Comparison of ENCODE assay signal across 26 cellular contexts in genomic region chr13:45522571-45522970, GRCh38. TPM values are rescaled to one million over a fixed set of nuclear protein-coding genes. Genes with fewer than 3 reads are reported as not detected.
A peak's percentile ranks its signal among the peaks of the same experiment; 100 is the strongest.
DNase-seq lines count a peak whose midpoint lies in the region; ATAC-seq, FAIRE-seq and TF ChIP-seq lines count a peak whose summit lies in the region.
"Had no signal": no experiment of that assay in that cellular context is flagged by ENCODE, and none has a peak within 500 bp of the region (broad histone marks: within the 10 kb centered on the region; RNA-seq: fewer than 3 reads in every experiment).

No MANE protein-coding gene starts in this region.

- H3K27ac Mint-ChIP-seq in CD4-positive, CD25-positive, alpha-beta regulatory T cell: peak overlapping the region; percentile 44 to 64 (median 51)
- H3K27ac Mint-ChIP-seq: activated T-helper 2 cell treated with anti-CD3 and anti-CD28 coated beads, Interferon-gamma antibody, Interleukin-2, Interleukin-4, amounts not matched to agents 10 μg/mL and 5 μg/mL and 100 μg/mL, durations not matched to agents 14 hours and 24 hours and 36 hours had no signal

- no peak overlapping the region for H2BK5ac ChIP-seq in neuronal stem cell (ENCODE audit: low read length)

- H3K27me3 ChIP-seq in CD4-positive, CD25-positive, alpha-beta regulatory T cell (ENCODE audit: control insufficient read depth, insufficient read depth, low read length): no peaks in the 10 kb centered on the region
- H3K27me3 ChIP-seq in adipocyte (replicated peaks; ENCODE audit: control insufficient read depth, insufficient read depth, low read length): no peaks in the 10 kb centered on the region
- no peaks in the 10 kb centered on the region for H3K27me3 ChIP-seq in neuronal stem cell (ENCODE audit: control insufficient read depth in 3 of 3, insufficient read depth in 3 of 3, low read depth in 1 of 3, low read length in 3 of 3)
- H3K27me3 ChIP-seq: pancreas, tibial artery had no signal

- no peaks in the 10 kb centered on the region for H3K4me1 ChIP-seq in CD4-positive, CD25-positive, alpha-beta regulatory T cell (ENCODE audit: control insufficient read depth, insufficient read depth, low read length, poor library complexity, severe bottlenecking)
- peaks cover 6% of the 10 kb centered on the region for H3K4me1 ChIP-seq in adipocyte (ENCODE audit: control insufficient read depth, insufficient read depth, low read length)
- H3K4me1 ChIP-seq in neuronal stem cell (ENCODE audit: control insufficient read depth in 2 of 2, insufficient read depth in 1 of 2, low read depth in 1 of 2, low read length in 2 of 2): peaks cover 0 to 2% of the 10 kb centered on the region in 2 donors

- peak; percentile 5 for FAIRE-seq in GM18507 (lab: Jason Lieb, UNC)
- FAIRE-seq: D721Med, GM12891, pancreas had no signal

- no peak overlapping the region for H2BK120ac ChIP-seq in neuronal stem cell (ENCODE audit: low read depth, low read length)

- H3K23ac ChIP-seq in neuronal stem cell (ENCODE audit: low read depth, low read length, poor library complexity): no peak overlapping the region

- no peaks in the 10 kb centered on the region for H3K27me3 Mint-ChIP-seq in CD4-positive, CD25-positive, alpha-beta regulatory T cell
- H3K27me3 Mint-ChIP-seq: central memory CD8-positive, alpha-beta T cell had no signal

- H3K9me3 ChIP-seq in CD4-positive, CD25-positive, alpha-beta regulatory T cell (ENCODE audit: control insufficient read depth in 2 of 2, low read length in 2 of 2): no peaks in the 10 kb centered on the region
- H3K9me3 ChIP-seq in adipocyte (ENCODE audit: control insufficient read depth, low read length) (no peaks in the 10 kb centered on the region), neuronal stem cell (replicated peaks in 1 of 2; ENCODE audit: control insufficient read depth in 2 of 2, insufficient read depth in 1 of 2, low read depth in 1 of 2, low read length in 2 of 2) (no peaks in the 10 kb centered on the region)
- H3K9me3 ChIP-seq: lower lobe of right lung, pancreas, tibial artery had no signal

- no peak overlapping the region for H4K8ac ChIP-seq in neuronal stem cell (ENCODE audit: low read depth, low read length)

- no peak overlapping the region for H2AK5ac ChIP-seq in neuronal stem cell (ENCODE audit: low read depth, low read length)

- no peaks in the 10 kb centered on the region for H3K9me3 Mint-ChIP-seq in CD4-positive, CD25-positive, alpha-beta regulatory T cell
- H3K9me3 Mint-ChIP-seq: activated T-helper 2 cell treated with anti-CD3 and anti-CD28 coated beads, Interferon-gamma antibody, Interleukin-2, Interleukin-4, amounts not matched to agents 10 μg/mL and 5 μg/mL and 100 μg/mL, durations not matched to agents 14 hours and 24 hours and 36 hours; central memory CD8-positive, alpha-beta T cell had no signal

- no peak overlapping the region for H3K18ac ChIP-seq in neuronal stem cell (ENCODE audit: low read length)

- H2BK12ac ChIP-seq in neuronal stem cell (ENCODE audit: low read length): no peak overlapping the region

- H3K4me2 ChIP-seq in neuronal stem cell (ENCODE audit: insufficient read depth, low read length, poor library complexity, severe bottlenecking): no peak overlapping the region

- no peak overlapping the region for H3K14ac ChIP-seq in neuronal stem cell (ENCODE audit: low read length)

- H3K4me3 ChIP-seq in CD4-positive, CD25-positive, alpha-beta regulatory T cell (ENCODE audit: low read depth, low read length): no peak overlapping the region
- H3K4me3 ChIP-seq in adipocyte (ENCODE audit: low read length) (no peak overlapping the region), foreskin fibroblast (ENCODE audit: low read depth in 1 of 2, low read length in 2 of 2) (no peak overlapping the region), neuronal stem cell (ENCODE audit: low read length in 2 of 2) (no peak overlapping the region)
- H3K4me3 ChIP-seq: lower lobe of right lung, pancreas, tibial artery had no signal

- no peak for TF ChIP-seq CTCF in foreskin fibroblast (IDR thresholded peaks at IDR 0.05; ENCODE audit: low read depth, low read length)

- H2AFZ ChIP-seq in neuronal stem cell (ENCODE audit: low read length): no peak overlapping the region

- H4K91ac ChIP-seq in neuronal stem cell (ENCODE audit: low read depth, low read length, poor library complexity): no peak overlapping the region

- no CpG with 5 or more reads among the region's 2 CpGs for WGBS in neuronal stem cell (ENCODE audit: extremely low coverage in 2 of 2, insufficient read length in 2 of 2, insufficient replicate concordance in 1 of 2), 2 donors

- H3K4me1 Mint-ChIP-seq in CD4-positive, CD25-positive, alpha-beta regulatory T cell: peaks cover 4 to 19% (median 17%) of the 10 kb centered on the region in 4 donors

- H3K79me1 ChIP-seq in neuronal stem cell (ENCODE audit: low read depth, low read length): peaks cover 2% of the 10 kb centered on the region

- H3K36me3 ChIP-seq in CD4-positive, CD25-positive, alpha-beta regulatory T cell (ENCODE audit: control insufficient read depth, insufficient read depth, low read length): peaks cover 80% of the 10 kb centered on the region
- peaks cover 81% of the 10 kb centered on the region for H3K36me3 ChIP-seq in adipocyte (ENCODE audit: control insufficient read depth, insufficient read depth, low read length, severe bottlenecking)
- H3K36me3 ChIP-seq in neuronal stem cell (replicated peaks in 1 of 2; ENCODE audit: control insufficient read depth in 2 of 2, insufficient read depth in 2 of 2, low read length in 2 of 2): peaks cover 5 to 75% of the 10 kb centered on the region in 2 donors

- H3K36me3 Mint-ChIP-seq in CD4-positive, CD25-positive, alpha-beta regulatory T cell: peaks cover 60% of the 10 kb centered on the region

- H3K4ac ChIP-seq in neuronal stem cell (ENCODE audit: low read length): no peak overlapping the region

- no peak for DNase-seq in CD4-positive, CD25-positive, alpha-beta regulatory T cell
- DNase-seq in GM18507 (ENCODE audit: extremely low spot score, insufficient read length, low read depth) (no peak), adipocyte (ENCODE audit: low read depth) (peak; percentile 90), foreskin fibroblast (peak; percentile 25 to 71), T-helper 9 cell (no peak), NOMO-1 treated with DMSO at 0.1 percent for 48 hours (lab: John Stamatoyannopoulos, UW; ENCODE audit: unreplicated experiment) (no peak), amygdala (lab: John Stamatoyannopoulos, UW) (no peak), neuronal stem cell (ENCODE audit: low spot score) (no peak)
- DNase-seq: effector CD8-positive, alpha-beta T cell; GF-D8; H7; lower lobe of right lung; MM.1S; NCI-H1694; NCI-H774; OCI-M1; pancreas; SIG-M5; stimulated activated CD4-positive, alpha-beta T cell treated with anti-CD3 and anti-CD28 coated beads, Interleukin-1b, Interleukin-23, amount 100 ng/mL, for 48 hours; stimulated activated naive CD8-positive, alpha-beta T cell treated with anti-CD3 and anti-CD28 coated beads, Interleukin-15, Interleukin-2, amounts not matched to agents 100 U/mL and 50 U/mL, for 24 hours; tibial artery had no signal

- H2BK15ac ChIP-seq in neuronal stem cell (ENCODE audit: low read length): no peak overlapping the region

- H3K9ac ChIP-seq in adipocyte (ENCODE audit: low read length) (no peak overlapping the region), neuronal stem cell (ENCODE audit: low read depth, low read length, poor library complexity) (no peak overlapping the region)

- no peak for ATAC-seq in CD4-positive, CD25-positive, alpha-beta regulatory T cell (ENCODE audit: low read depth in 2 of 2)
- ATAC-seq: lower lobe of right lung; pancreas; stimulated activated naive CD8-positive, alpha-beta T cell treated with anti-CD3 and anti-CD28 coated beads, Interleukin-15, Interleukin-2, amounts not matched to agents 100 U/mL and 50 U/mL, for 24 hours had no signal

- no peak overlapping the region for H3K4me3 Mint-ChIP-seq in CD4-positive, CD25-positive, alpha-beta regulatory T cell
- H3K4me3 Mint-ChIP-seq: central memory CD8-positive, alpha-beta T cell had no signal

- no peak overlapping the region for H3K27ac ChIP-seq in CD4-positive, CD25-positive, alpha-beta regulatory T cell (ENCODE audit: insufficient read depth, low read length, poor library complexity, severe bottlenecking)
- H3K27ac ChIP-seq in neuronal stem cell (replicated peaks; ENCODE audit: low read length): no peak overlapping the region
- H3K27ac ChIP-seq: HL-60, lower lobe of right lung, pancreas, tibial artery had no signal

RNA-seq across cellular contexts. Expression of gene COG3, which starts 57.8 kb away (rescaled TPM):
- 48.9 TPM for total RNA-seq in CD4-positive, CD25-positive, alpha-beta regulatory T cell
- polyA plus RNA-seq in CD4-positive, CD25-positive, alpha-beta regulatory T cell: 10 to 100 TPM; 18.0 to 34.8 (median 29.3) TPM
- polyA plus RNA-seq in neuronal stem cell (2013, experiment 1 of 2): 11.3 TPM
- polyA plus RNA-seq in neuronal stem cell (2013, experiment 2 of 2): 9.8 TPM

Comparison
In these comparisons a context has a peak if more than half of its experiments do, and no peak if none do; other contexts are left out.
1. DNase-seq: peak in adipocyte (single experiment) and foreskin fibroblast (2 of 2); none in CD4-positive, CD25-positive, alpha-beta regulatory T cell (0 of 3), GM18507 (single experiment), T-helper 9 cell (single experiment), NOMO-1 treated with DMSO at 0.1 percent for 48 hours (single experiment), amygdala (0 of 56) and neuronal stem cell (single experiment).